1 cellular context compared by ENCODE assay signal in the genomic region with DNA sequence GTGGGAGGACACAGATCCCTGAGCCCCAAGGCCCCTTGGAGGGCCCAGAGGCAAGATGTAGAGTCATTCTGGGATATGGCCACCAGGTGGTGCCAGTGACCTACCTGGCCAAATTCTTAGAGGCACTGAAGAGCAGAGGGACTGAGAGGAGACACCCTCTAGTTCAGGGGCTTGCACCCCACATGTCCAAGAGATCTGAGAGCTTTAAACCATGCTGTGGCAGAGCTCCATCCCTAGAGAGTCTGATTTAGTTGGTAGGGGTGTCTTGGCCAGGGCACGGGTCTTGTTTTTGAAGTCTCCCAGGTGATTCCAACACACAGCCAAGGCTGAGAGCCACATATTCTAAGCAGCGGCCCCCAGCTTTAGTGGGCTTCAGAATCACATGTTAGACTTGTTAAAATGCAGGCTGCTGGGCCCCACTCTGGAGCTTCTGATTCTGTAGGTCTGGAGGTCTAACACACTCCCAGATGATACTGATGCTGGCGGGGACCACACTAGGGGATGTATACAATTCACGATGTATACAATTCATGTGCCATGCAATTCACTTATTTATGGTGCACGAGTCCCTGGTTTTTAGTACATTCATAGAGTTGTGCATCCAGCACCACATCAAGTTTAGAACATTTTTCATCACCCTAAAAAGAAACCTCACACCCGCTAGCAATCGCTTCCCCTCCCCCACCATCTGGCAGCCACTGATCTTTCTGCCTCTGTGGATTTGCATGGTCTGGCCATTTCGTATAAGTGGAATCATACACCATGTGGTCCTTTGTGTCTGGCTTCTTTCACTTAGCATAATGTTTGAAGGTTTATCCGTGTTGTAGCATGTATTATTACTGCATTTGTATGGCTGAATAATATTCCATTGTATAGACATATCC.
TF ChIP-seq lines count a peak whose summit lies in the region.

No MANE protein-coding gene starts in this region.

TF ChIP-seq in GM23338, 12 proteins besides CTCF, POLR2A, EP300 and RAD21 (continued from another document):
- TF ChIP-seq, protein P1, sequence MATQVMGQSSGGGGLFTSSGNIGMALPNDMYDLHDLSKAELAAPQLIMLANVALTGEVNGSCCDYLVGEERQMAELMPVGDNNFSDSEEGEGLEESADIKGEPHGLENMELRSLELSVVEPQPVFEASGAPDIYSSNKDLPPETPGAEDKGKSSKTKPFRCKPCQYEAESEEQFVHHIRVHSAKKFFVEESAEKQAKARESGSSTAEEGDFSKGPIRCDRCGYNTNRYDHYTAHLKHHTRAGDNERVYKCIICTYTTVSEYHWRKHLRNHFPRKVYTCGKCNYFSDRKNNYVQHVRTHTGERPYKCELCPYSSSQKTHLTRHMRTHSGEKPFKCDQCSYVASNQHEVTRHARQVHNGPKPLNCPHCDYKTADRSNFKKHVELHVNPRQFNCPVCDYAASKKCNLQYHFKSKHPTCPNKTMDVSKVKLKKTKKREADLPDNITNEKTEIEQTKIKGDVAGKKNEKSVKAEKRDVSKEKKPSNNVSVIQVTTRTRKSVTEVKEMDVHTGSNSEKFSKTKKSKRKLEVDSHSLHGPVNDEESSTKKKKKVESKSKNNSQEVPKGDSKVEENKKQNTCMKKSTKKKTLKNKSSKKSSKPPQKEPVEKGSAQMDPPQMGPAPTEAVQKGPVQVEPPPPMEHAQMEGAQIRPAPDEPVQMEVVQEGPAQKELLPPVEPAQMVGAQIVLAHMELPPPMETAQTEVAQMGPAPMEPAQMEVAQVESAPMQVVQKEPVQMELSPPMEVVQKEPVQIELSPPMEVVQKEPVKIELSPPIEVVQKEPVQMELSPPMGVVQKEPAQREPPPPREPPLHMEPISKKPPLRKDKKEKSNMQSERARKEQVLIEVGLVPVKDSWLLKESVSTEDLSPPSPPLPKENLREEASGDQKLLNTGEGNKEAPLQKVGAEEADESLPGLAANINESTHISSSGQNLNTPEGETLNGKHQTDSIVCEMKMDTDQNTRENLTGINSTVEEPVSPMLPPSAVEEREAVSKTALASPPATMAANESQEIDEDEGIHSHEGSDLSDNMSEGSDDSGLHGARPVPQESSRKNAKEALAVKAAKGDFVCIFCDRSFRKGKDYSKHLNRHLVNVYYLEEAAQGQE (IDR thresholded peaks at IDR 0.05; ENCODE audit: unreplicated experiment): no peak
- TF ChIP-seq NANOG (IDR thresholded peaks at IDR 0.05; ENCODE audit: borderline replicate concordance) (no peak), EZH2phosphoT487 (IDR thresholded peaks at IDR 0.05; ENCODE audit: unreplicated experiment) (no peak), JUNB (IDR thresholded peaks at IDR 0.05; ENCODE audit: unreplicated experiment) (no peak)
